Comparison of ENCODE assay signal across 1 cellular context in genomic region chr2:132439703-132440398, GRCh38.
TF ChIP-seq lines count a peak whose summit lies in the region.

No MANE protein-coding gene starts in this region.

TF ChIP-seq in HepG2, 621 proteins besides CTCF, POLR2A, EP300 and RAD21 (continued from another document):
- no peak for TF ChIP-seq DZIP1 (CRISPR knock-in tag; IDR thresholded peaks at IDR 0.05)
- TF ChIP-seq TP53 (CRISPR knock-in tag; conservative IDR thresholded peaks at IDR 0.05), result no peak
- no peak for TF ChIP-seq CSRNP2 (CRISPR knock-in tag; conservative IDR thresholded peaks at IDR 0.05; ENCODE audit: low read depth)
- TF ChIP-seq ZNF850 (CRISPR knock-in tag; conservative IDR thresholded peaks at IDR 0.05), result no peak
- no peak for TF ChIP-seq JUNB (CRISPR knock-in tag; IDR thresholded peaks at IDR 0.05; ENCODE audit: borderline replicate concordance)
- peak; percentile 88 for TF ChIP-seq SOX5 (CRISPR knock-in tag; IDR thresholded peaks at IDR 0.05; ENCODE audit: borderline replicate concordance)
- no peak for TF ChIP-seq RARA (CRISPR knock-in tag; IDR thresholded peaks at IDR 0.05)
- TF ChIP-seq GZF1 (CRISPR knock-in tag; IDR thresholded peaks at IDR 0.05), result no peak
- no peak for TF ChIP-seq KLF13 (CRISPR knock-in tag; IDR thresholded peaks at IDR 0.05)
- no peak for TF ChIP-seq ZNF589 (CRISPR knock-in tag; conservative IDR thresholded peaks at IDR 0.05)
- TF ChIP-seq, protein P1, sequence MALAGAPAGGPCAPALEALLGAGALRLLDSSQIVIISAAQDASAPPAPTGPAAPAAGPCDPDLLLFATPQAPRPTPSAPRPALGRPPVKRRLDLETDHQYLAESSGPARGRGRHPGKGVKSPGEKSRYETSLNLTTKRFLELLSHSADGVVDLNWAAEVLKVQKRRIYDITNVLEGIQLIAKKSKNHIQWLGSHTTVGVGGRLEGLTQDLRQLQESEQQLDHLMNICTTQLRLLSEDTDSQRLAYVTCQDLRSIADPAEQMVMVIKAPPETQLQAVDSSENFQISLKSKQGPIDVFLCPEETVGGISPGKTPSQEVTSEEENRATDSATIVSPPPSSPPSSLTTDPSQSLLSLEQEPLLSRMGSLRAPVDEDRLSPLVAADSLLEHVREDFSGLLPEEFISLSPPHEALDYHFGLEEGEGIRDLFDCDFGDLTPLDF (CRISPR knock-in tag; IDR thresholded peaks at IDR 0.05), result no peak
